ENCODE assay signal across 1 cellular context in the genomic region with DNA sequence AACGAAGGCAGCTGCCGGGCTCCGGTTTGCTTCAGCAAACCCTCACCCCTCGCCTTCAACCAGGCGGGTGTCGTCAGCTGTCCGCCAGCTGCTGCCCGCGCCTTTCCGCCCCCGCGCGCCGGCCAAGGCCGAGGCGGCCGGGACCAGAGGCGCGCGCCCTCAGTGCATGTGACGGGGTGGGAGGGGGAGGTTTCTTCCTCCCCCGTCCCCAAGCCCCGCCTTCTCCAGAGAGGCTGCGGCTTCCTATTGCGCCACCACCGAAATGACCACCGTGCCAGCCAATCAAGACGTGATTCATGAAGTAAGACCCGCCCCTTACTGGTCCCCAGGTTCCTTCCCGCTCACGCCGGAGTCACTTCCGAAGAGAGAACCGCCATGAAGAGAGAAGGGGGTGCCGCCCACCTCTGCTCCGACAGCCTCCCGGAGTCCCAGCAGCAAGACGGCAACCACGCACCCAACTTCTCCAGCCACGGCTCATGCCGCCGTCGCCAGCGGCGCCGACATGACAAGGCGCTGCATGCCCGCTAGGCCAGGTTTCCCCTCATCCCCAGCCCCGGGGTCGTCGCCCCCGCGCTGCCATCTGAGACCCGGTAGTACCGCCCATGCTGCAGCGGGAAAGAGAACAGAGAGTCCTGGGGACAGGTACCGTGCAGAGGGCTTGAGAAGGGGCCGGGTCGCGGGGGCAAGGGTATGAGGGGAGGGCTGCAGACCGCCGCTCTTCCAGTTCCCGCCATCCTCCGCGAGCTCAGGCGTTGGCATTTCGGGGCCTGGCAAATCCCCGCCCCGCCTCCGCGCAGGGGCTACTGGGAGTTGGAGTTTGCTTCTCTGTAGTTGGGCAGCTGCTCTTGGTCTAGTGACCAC.
TF ChIP-seq lines count a peak whose summit lies in the region.

A gene with protein sequence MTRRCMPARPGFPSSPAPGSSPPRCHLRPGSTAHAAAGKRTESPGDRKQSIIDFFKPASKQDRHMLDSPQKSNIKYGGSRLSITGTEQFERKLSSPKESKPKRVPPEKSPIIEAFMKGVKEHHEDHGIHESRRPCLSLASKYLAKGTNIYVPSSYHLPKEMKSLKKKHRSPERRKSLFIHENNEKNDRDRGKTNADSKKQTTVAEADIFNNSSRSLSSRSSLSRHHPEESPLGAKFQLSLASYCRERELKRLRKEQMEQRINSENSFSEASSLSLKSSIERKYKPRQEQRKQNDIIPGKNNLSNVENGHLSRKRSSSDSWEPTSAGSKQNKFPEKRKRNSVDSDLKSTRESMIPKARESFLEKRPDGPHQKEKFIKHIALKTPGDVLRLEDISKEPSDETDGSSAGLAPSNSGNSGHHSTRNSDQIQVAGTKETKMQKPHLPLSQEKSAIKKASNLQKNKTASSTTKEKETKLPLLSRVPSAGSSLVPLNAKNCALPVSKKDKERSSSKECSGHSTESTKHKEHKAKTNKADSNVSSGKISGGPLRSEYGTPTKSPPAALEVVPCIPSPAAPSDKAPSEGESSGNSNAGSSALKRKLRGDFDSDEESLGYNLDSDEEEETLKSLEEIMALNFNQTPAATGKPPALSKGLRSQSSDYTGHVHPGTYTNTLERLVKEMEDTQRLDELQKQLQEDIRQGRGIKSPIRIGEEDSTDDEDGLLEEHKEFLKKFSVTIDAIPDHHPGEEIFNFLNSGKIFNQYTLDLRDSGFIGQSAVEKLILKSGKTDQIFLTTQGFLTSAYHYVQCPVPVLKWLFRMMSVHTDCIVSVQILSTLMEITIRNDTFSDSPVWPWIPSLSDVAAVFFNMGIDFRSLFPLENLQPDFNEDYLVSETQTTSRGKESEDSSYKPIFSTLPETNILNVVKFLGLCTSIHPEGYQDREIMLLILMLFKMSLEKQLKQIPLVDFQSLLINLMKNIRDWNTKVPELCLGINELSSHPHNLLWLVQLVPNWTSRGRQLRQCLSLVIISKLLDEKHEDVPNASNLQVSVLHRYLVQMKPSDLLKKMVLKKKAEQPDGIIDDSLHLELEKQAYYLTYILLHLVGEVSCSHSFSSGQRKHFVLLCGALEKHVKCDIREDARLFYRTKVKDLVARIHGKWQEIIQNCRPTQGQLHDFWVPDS (plus strand): TSS at position 355 of the 861 bp plus-strand sequence. CDS start 148 bp downstream, at position 503.

TF ChIP-seq in K562, 482 proteins besides CTCF, POLR2A, EP300 and RAD21 (continued from another document and continues in another):
- TF ChIP-seq, protein P1, sequence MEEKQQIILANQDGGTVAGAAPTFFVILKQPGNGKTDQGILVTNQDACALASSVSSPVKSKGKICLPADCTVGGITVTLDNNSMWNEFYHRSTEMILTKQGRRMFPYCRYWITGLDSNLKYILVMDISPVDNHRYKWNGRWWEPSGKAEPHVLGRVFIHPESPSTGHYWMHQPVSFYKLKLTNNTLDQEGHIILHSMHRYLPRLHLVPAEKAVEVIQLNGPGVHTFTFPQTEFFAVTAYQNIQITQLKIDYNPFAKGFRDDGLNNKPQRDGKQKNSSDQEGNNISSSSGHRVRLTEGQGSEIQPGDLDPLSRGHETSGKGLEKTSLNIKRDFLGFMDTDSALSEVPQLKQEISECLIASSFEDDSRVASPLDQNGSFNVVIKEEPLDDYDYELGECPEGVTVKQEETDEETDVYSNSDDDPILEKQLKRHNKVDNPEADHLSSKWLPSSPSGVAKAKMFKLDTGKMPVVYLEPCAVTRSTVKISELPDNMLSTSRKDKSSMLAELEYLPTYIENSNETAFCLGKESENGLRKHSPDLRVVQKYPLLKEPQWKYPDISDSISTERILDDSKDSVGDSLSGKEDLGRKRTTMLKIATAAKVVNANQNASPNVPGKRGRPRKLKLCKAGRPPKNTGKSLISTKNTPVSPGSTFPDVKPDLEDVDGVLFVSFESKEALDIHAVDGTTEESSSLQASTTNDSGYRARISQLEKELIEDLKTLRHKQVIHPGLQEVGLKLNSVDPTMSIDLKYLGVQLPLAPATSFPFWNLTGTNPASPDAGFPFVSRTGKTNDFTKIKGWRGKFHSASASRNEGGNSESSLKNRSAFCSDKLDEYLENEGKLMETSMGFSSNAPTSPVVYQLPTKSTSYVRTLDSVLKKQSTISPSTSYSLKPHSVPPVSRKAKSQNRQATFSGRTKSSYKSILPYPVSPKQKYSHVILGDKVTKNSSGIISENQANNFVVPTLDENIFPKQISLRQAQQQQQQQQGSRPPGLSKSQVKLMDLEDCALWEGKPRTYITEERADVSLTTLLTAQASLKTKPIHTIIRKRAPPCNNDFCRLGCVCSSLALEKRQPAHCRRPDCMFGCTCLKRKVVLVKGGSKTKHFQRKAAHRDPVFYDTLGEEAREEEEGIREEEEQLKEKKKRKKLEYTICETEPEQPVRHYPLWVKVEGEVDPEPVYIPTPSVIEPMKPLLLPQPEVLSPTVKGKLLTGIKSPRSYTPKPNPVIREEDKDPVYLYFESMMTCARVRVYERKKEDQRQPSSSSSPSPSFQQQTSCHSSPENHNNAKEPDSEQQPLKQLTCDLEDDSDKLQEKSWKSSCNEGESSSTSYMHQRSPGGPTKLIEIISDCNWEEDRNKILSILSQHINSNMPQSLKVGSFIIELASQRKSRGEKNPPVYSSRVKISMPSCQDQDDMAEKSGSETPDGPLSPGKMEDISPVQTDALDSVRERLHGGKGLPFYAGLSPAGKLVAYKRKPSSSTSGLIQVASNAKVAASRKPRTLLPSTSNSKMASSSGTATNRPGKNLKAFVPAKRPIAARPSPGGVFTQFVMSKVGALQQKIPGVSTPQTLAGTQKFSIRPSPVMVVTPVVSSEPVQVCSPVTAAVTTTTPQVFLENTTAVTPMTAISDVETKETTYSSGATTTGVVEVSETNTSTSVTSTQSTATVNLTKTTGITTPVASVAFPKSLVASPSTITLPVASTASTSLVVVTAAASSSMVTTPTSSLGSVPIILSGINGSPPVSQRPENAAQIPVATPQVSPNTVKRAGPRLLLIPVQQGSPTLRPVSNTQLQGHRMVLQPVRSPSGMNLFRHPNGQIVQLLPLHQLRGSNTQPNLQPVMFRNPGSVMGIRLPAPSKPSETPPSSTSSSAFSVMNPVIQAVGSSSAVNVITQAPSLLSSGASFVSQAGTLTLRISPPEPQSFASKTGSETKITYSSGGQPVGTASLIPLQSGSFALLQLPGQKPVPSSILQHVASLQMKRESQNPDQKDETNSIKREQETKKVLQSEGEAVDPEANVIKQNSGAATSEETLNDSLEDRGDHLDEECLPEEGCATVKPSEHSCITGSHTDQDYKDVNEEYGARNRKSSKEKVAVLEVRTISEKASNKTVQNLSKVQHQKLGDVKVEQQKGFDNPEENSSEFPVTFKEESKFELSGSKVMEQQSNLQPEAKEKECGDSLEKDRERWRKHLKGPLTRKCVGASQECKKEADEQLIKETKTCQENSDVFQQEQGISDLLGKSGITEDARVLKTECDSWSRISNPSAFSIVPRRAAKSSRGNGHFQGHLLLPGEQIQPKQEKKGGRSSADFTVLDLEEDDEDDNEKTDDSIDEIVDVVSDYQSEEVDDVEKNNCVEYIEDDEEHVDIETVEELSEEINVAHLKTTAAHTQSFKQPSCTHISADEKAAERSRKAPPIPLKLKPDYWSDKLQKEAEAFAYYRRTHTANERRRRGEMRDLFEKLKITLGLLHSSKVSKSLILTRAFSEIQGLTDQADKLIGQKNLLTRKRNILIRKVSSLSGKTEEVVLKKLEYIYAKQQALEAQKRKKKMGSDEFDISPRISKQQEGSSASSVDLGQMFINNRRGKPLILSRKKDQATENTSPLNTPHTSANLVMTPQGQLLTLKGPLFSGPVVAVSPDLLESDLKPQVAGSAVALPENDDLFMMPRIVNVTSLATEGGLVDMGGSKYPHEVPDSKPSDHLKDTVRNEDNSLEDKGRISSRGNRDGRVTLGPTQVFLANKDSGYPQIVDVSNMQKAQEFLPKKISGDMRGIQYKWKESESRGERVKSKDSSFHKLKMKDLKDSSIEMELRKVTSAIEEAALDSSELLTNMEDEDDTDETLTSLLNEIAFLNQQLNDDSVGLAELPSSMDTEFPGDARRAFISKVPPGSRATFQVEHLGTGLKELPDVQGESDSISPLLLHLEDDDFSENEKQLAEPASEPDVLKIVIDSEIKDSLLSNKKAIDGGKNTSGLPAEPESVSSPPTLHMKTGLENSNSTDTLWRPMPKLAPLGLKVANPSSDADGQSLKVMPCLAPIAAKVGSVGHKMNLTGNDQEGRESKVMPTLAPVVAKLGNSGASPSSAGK (IDR thresholded peaks at IDR 0.05): peak; percentile 91
- TF ChIP-seq ZFPM2 (CRISPR knock-in tag; IDR thresholded peaks at IDR 0.05): no peak
- no peak for TF ChIP-seq KHSRP (IDR thresholded peaks at IDR 0.05)
- TF ChIP-seq SRSF3 (IDR thresholded peaks at IDR 0.05; ENCODE audit: insufficient read depth, low read length): no peak
- TF ChIP-seq FIP1L1 (IDR thresholded peaks at IDR 0.05; ENCODE audit: low read depth, low read length, poor library complexity, severe bottlenecking): no peak
- TF ChIP-seq, protein P2, sequence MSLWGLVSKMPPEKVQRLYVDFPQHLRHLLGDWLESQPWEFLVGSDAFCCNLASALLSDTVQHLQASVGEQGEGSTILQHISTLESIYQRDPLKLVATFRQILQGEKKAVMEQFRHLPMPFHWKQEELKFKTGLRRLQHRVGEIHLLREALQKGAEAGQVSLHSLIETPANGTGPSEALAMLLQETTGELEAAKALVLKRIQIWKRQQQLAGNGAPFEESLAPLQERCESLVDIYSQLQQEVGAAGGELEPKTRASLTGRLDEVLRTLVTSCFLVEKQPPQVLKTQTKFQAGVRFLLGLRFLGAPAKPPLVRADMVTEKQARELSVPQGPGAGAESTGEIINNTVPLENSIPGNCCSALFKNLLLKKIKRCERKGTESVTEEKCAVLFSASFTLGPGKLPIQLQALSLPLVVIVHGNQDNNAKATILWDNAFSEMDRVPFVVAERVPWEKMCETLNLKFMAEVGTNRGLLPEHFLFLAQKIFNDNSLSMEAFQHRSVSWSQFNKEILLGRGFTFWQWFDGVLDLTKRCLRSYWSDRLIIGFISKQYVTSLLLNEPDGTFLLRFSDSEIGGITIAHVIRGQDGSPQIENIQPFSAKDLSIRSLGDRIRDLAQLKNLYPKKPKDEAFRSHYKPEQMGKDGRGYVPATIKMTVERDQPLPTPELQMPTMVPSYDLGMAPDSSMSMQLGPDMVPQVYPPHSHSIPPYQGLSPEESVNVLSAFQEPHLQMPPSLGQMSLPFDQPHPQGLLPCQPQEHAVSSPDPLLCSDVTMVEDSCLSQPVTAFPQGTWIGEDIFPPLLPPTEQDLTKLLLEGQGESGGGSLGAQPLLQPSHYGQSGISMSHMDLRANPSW (CRISPR knock-in tag; IDR thresholded peaks at IDR 0.05): no peak
- TF ChIP-seq RBM17 (IDR thresholded peaks at IDR 0.05; ENCODE audit: borderline replicate concordance, low read depth, low read length): no peak
- peak; percentile 58 for TF ChIP-seq SAP30 (IDR thresholded peaks at IDR 0.05; ENCODE audit: borderline replicate concordance, insufficient read depth, low read depth, low read length, poor library complexity, severe bottlenecking)
- TF ChIP-seq, protein P3, sequence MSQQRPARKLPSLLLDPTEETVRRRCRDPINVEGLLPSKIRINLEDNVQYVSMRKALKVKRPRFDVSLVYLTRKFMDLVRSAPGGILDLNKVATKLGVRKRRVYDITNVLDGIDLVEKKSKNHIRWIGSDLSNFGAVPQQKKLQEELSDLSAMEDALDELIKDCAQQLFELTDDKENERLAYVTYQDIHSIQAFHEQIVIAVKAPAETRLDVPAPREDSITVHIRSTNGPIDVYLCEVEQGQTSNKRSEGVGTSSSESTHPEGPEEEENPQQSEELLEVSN (IDR thresholded peaks at IDR 0.05; ENCODE audit: borderline replicate concordance in 1 of 2, extremely low read depth in 1 of 2, insufficient read depth in 1 of 2, insufficient read length in 1 of 2, low read depth in 1 of 2, low read length in 1 of 2, poor library complexity in 1 of 2, severe bottlenecking in 1 of 2): peak; percentile 80 to 97
- no peak for TF ChIP-seq ZBTB8A (IDR thresholded peaks at IDR 0.05; ENCODE audit: partially characterized antibody)
- TF ChIP-seq RBM14 (IDR thresholded peaks at IDR 0.05; ENCODE audit: borderline replicate concordance, insufficient read depth, low read depth, low read length): no peak
- TF ChIP-seq, protein P4, sequence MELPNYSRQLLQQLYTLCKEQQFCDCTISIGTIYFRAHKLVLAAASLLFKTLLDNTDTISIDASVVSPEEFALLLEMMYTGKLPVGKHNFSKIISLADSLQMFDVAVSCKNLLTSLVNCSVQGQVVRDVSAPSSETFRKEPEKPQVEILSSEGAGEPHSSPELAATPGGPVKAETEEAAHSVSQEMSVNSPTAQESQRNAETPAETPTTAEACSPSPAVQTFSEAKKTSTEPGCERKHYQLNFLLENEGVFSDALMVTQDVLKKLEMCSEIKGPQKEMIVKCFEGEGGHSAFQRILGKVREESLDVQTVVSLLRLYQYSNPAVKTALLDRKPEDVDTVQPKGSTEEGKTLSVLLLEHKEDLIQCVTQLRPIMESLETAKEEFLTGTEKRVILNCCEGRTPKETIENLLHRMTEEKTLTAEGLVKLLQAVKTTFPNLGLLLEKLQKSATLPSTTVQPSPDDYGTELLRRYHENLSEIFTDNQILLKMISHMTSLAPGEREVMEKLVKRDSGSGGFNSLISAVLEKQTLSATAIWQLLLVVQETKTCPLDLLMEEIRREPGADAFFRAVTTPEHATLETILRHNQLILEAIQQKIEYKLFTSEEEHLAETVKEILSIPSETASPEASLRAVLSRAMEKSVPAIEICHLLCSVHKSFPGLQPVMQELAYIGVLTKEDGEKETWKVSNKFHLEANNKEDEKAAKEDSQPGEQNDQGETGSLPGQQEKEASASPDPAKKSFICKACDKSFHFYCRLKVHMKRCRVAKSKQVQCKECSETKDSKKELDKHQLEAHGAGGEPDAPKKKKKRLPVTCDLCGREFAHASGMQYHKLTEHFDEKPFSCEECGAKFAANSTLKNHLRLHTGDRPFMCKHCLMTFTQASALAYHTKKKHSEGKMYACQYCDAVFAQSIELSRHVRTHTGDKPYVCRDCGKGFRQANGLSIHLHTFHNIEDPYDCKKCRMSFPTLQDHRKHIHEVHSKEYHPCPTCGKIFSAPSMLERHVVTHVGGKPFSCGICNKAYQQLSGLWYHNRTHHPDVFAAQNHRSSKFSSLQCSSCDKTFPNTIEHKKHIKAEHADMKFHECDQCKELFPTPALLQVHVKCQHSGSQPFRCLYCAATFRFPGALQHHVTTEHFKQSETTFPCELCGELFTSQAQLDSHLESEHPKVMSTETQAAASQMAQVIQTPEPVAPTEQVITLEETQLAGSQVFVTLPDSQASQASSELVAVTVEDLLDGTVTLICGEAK (IDR thresholded peaks at IDR 0.05): peak; percentile 59; the same call in 1 of the 2 replicates
- TF ChIP-seq, protein P4 (CRISPR knock-in tag; IDR thresholded peaks at IDR 0.05): no peak
